ENCODE assay signal across 29 cellular contexts in the genomic region with DNA sequence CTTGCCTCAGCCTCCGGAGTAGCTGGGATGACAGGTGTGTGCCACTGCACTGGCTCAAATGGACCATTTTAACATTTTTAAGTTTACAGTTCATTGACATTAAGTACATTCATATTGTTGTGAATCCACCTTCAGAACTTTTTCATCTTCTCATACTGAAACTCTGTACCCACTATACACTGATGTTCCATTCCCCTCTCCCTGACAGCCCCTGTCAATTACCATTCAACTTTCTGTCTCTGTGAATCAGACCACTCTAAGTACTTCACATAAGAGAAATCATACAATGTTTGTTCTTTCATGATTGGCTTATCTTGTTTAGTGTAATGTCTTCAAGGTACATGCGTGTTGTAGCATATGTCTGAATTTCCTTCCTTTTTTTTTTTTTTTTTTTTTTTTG. TPM values are rescaled to one million over a fixed set of nuclear protein-coding genes. Genes with fewer than 3 reads are reported as not detected.
"Had no signal": no experiment of that assay in that cellular context is flagged by ENCODE, and none has a peak within 500 bp of the region (broad histone marks: within the 10 kb centered on the region; RNA-seq: fewer than 3 reads in every experiment).

No MANE protein-coding gene starts in this region.

- ATAC-seq: activated CD4-positive, CD25-positive, alpha-beta regulatory T cell treated with anti-CD3 and anti-CD28 coated beads, Interleukin-2, amount 50 U/mL, for 24 hours; K562; WTC11 had no signal

- H3K4me1 Mint-ChIP-seq: activated CD4-positive, alpha-beta memory T cell treated with anti-CD3 and anti-CD28 coated beads, Interleukin-2, amount 10 ng/mL, durations not matched to agents 7 days and 5 days had no signal

- H3K4me1 ChIP-seq: SJCRH30 had no signal

- H3K36me3 ChIP-seq: brain microvascular endothelial cell, SJCRH30 had no signal

- H3K36me3 Mint-ChIP-seq: activated naive CD4-positive, alpha-beta T cell treated with anti-CD3 and anti-CD28 coated beads, Interleukin-2, amount 50 U/mL, for 72 hours; WTC11 had no signal

- H3K9me3 ChIP-seq: SJCRH30 had no signal

- H3K27me3 ChIP-seq: brain microvascular endothelial cell, SJCRH30 had no signal

- H3K4me3 Mint-ChIP-seq: activated CD4-positive, alpha-beta memory T cell treated with anti-CD3 and anti-CD28 coated beads, Interleukin-2, amount 10 ng/mL, durations not matched to agents 7 days and 5 days; activated naive CD4-positive, alpha-beta T cell treated with anti-CD3 and anti-CD28 coated beads for 36 hours; activated T-helper 1 cell treated with anti-CD3 and anti-CD28 coated beads, Interleukin-12 subunit alpha, Interleukin-12 subunit beta, Interleukin-2, Interleukin-4 antibody, amounts not matched to agents 30 ng/mL and 10 ng/mL and 1 ng/mL, durations not matched to agents 14 hours and 24 hours and 36 hours; T-helper 1 cell treated with Interleukin-12 subunit alpha and Interleukin-12 subunit beta and Interleukin-4 antibody, amounts not matched to agents 30 μg/mL and 1 μg/mL, for 36 hours; T-helper 2 cell treated with Interferon-gamma antibody and Interleukin-4, amounts not matched to agents 5 μg/mL and 100 μg/mL, for 36 hours; WTC11 had no signal

- FAIRE-seq: K562, TTC549 had no signal

- H3K9me3 Mint-ChIP-seq: activated CD4-positive, alpha-beta memory T cell treated with anti-CD3 and anti-CD28 coated beads, Interleukin-2, amount 10 ng/mL, durations not matched to agents 7 days and 5 days; activated naive CD4-positive, alpha-beta T cell treated with anti-CD3 and anti-CD28 coated beads for 36 hours; activated naive CD4-positive, alpha-beta T cell treated with anti-CD3 and anti-CD28 coated beads, Interleukin-2, amount 50 U/mL, for 72 hours; activated T-helper 1 cell treated with anti-CD3 and anti-CD28 coated beads, Interleukin-12 subunit alpha, Interleukin-12 subunit beta, Interleukin-2, Interleukin-4 antibody, amounts not matched to agents 30 ng/mL and 10 ng/mL and 1 ng/mL, durations not matched to agents 14 hours and 24 hours and 36 hours; T-helper 1 cell treated with Interleukin-12 subunit alpha and Interleukin-12 subunit beta and Interleukin-4 antibody, amounts not matched to agents 30 μg/mL and 1 μg/mL, for 36 hours; T-helper 2 cell treated with Interferon-gamma antibody and Interleukin-4, amounts not matched to agents 5 μg/mL and 100 μg/mL, for 36 hours; WTC11 had no signal

- DNase-seq: activated CD4-positive, alpha-beta memory T cell treated with anti-CD3 and anti-CD28 coated beads, Interleukin-2, amount 10 ng/mL, durations not matched to agents 7 days and 5 days; activated CD4-positive, alpha-beta T cell treated with anti-CD3 and anti-CD28 coated beads for 4 hours; activated gamma-delta T cell treated with Interleukin-2 at 50 U/mL for 16 hours; activated naive CD4-positive, alpha-beta T cell treated with anti-CD3 and anti-CD28 coated beads for 36 hours; amniotic stem cell; aorta; brain microvascular endothelial cell; central memory CD4-positive, alpha-beta T cell; IMR-90; NCI-H1105; NCI-H1436; NCI-H1694; NCI-H1930; NCI-H510A; NCI-H526; NCI-H748 treated with DMSO at 0.1 percent for 48 hours; OCI-M1; SHP77; SJCRH30 had no signal

- H3K27ac Mint-ChIP-seq: activated CD4-positive, alpha-beta memory T cell treated with anti-CD3 and anti-CD28 coated beads, Interleukin-2, amount 10 ng/mL, durations not matched to agents 7 days and 5 days; activated naive CD4-positive, alpha-beta T cell treated with anti-CD3 and anti-CD28 coated beads for 36 hours; activated naive CD4-positive, alpha-beta T cell treated with anti-CD3 and anti-CD28 coated beads, Interleukin-2, amount 50 U/mL, for 72 hours; activated T-helper 1 cell treated with anti-CD3 and anti-CD28 coated beads, Interleukin-12 subunit alpha, Interleukin-12 subunit beta, Interleukin-2, Interleukin-4 antibody, amounts not matched to agents 30 ng/mL and 10 ng/mL and 1 ng/mL, durations not matched to agents 14 hours and 24 hours and 36 hours; T-helper 1 cell treated with Interleukin-12 subunit alpha and Interleukin-12 subunit beta and Interleukin-4 antibody, amounts not matched to agents 30 μg/mL and 1 μg/mL, for 36 hours; T-helper 2 cell treated with Interferon-gamma antibody and Interleukin-4, amounts not matched to agents 5 μg/mL and 100 μg/mL, for 36 hours; WTC11 had no signal

- H3K27ac ChIP-seq: brain microvascular endothelial cell, SJCRH30, SK-N-MC had no signal

- H3K4me3 ChIP-seq: K562, SJCRH30, SK-N-MC had no signal

RNA-seq across cellular contexts. Expression of a gene that starts 1.9 kb away (rescaled TPM):
- total RNA-seq: activated CD4-positive, alpha-beta memory T cell treated with anti-CD3 and anti-CD28 coated beads, Interleukin-2, amount 10 ng/mL, durations not matched to agents 7 days and 5 days; activated naive CD4-positive, alpha-beta T cell treated with anti-CD3 and anti-CD28 coated beads for 36 hours; activated naive CD4-positive, alpha-beta T cell treated with anti-CD3 and anti-CD28 coated beads, Interleukin-2, amount 50 U/mL, for 72 hours; activated T-helper 1 cell treated with anti-CD3 and anti-CD28 coated beads, Interleukin-12 subunit alpha, Interleukin-12 subunit beta, Interleukin-2, Interleukin-4 antibody, amounts not matched to agents 30 ng/mL and 10 ng/mL and 1 ng/mL, durations not matched to agents 14 hours and 24 hours and 36 hours; aorta; K562; M059J; WTC11 had no signal
- polyA plus RNA-seq: aorta, K562 had no signal
